ENCODE assay signal across 19 cellular contexts in genomic region chr10:109982123-109982522, GRCh38. TPM values are rescaled to one million over a fixed set of nuclear protein-coding genes. Genes with fewer than 3 reads are reported as not detected.
DNase-seq lines count a peak whose midpoint lies in the region; ATAC-seq and TF ChIP-seq lines count a peak whose summit lies in the region.
"Had no signal": no experiment of that assay in that cellular context is flagged by ENCODE, and none has a peak within 500 bp of the region (broad histone marks: within the 10 kb centered on the region; RNA-seq: fewer than 3 reads in every experiment).

No MANE protein-coding gene starts in this region.

- H3K27ac Mint-ChIP-seq in natural killer cell = no peak overlapping the region
- H3K27ac Mint-ChIP-seq in type B pancreatic cell = no peak overlapping the region
- H3K27ac Mint-ChIP-seq: activated naive CD8-positive, alpha-beta T cell treated with anti-CD3 and anti-CD28 coated beads for 36 hours; CD4-positive, CD25-positive, alpha-beta regulatory T cell; T-helper 17 cell had no signal

- ATAC-seq in Right ventricle myocardium inferior (peak; percentile 87), heart right ventricle (peak in 7 of 8 donors; percentile 61 to 85 (median 74)), aorta (ENCODE audit: low FRiP score) (peak; percentile 77), natural killer cell (no peak), HG03159 (IDR thresholded peaks at IDR 0.05; ENCODE audit: unreplicated experiment) (no peak)
- ATAC-seq: esophagus mucosa, T-helper 17 cell had no signal

- intact Hi-C loops in Right ventricle myocardium inferior (cut with DNase I) = no loop called here
- intact Hi-C loops in cardiac septum (cut with DNase I) = no loop called here
- intact Hi-C loops in heart right ventricle (cut with DNase I) = no loop called here
- intact Hi-C loops in aorta (cut with DNase I) = loop anchor here in 1 of 2 donors (5.0 kb wide), 1 partner anchor 85 kb away; no protein-coding TSS in a partner anchor
- intact Hi-C loops in natural killer cell (cut with micrococcal nuclease) = no loop called here

- H2AFZ ChIP-seq in neuron (ENCODE audit: low read depth, low read length) = peak overlapping the region; percentile 32

- TF ChIP-seq CTCF in heart right ventricle (IDR thresholded peaks at IDR 0.05) (no peak), natural killer cell (IDR thresholded peaks at IDR 0.05) (no peak), type B pancreatic cell (conservative IDR thresholded peaks at IDR 0.05) (no peak)

- H3K36me3 ChIP-seq in heart right ventricle = no peaks in the 10 kb centered on the region
- H3K36me3 ChIP-seq in neuron (ENCODE audit: insufficient read depth, low read length) = no peaks in the 10 kb centered on the region
- no peaks in the 10 kb centered on the region for H3K36me3 ChIP-seq in aorta (ENCODE audit: control insufficient read depth in 1 of 2, insufficient read depth in 2 of 2, low read length in 1 of 2)
- H3K36me3 ChIP-seq: prostate gland had no signal

- 67 to 81% methylated on average over 3 of the region's 3 CpGs for WGBS in heart right ventricle, 2 donors
- WGBS in aorta, 2 donors = 16 to 25% methylated on average over 3 of the region's 3 CpGs

- H3K27me3 ChIP-seq in heart right ventricle = no peaks in the 10 kb centered on the region
- no peaks in the 10 kb centered on the region for H3K27me3 ChIP-seq in neuron (ENCODE audit: insufficient read depth, low read length)
- H3K27me3 ChIP-seq in aorta (ENCODE audit: control insufficient read depth in 1 of 2, insufficient read depth in 2 of 2, low read length in 1 of 2) = no peaks in the 10 kb centered on the region

- H3K27ac ChIP-seq in heart right ventricle (peak overlapping the region in 6 of 10 donors; percentile 2 to 70 (median 32)), aorta (ENCODE audit: low read depth in 1 of 2, low read length in 2 of 2) (no peak overlapping the region)
- H3K27ac ChIP-seq: prostate gland had no signal

- H3K9me3 Mint-ChIP-seq in natural killer cell (no peaks in the 10 kb centered on the region), type B pancreatic cell (peaks cover 11% of the 10 kb centered on the region)

- H3K9me3 ChIP-seq in heart right ventricle (peaks cover 0 to 7% (median 0%) of the 10 kb centered on the region in 11 donors), neuron (ENCODE audit: low read length) (peaks cover 2% of the 10 kb centered on the region), aorta (ENCODE audit: control insufficient read depth, low read length) (no peaks in the 10 kb centered on the region)
- H3K9me3 ChIP-seq: prostate gland had no signal

- H3K4me1 ChIP-seq in heart right ventricle (peaks cover 0 to 45% (median 9%) of the 10 kb centered on the region in 9 donors), neuron (ENCODE audit: insufficient read depth, low read length) (peaks cover 19% of the 10 kb centered on the region), aorta (ENCODE audit: control insufficient read depth in 1 of 2, insufficient read depth in 2 of 2, low read length in 2 of 2) (peaks cover 5% of the 10 kb centered on the region in 2 donors)
- H3K4me1 ChIP-seq: prostate gland had no signal

- H3K4me3 ChIP-seq in heart right ventricle (peak overlapping the region in 1 of 10 donors; percentile 16), neuron (ENCODE audit: low read length) (no peak overlapping the region), aorta (ENCODE audit: low read length in 2 of 2) (no peak overlapping the region)
- H3K4me3 ChIP-seq: prostate gland had no signal

- no peaks in the 10 kb centered on the region for H3K36me3 Mint-ChIP-seq in natural killer cell
- H3K36me3 Mint-ChIP-seq in type B pancreatic cell = peaks cover 4% of the 10 kb centered on the region
- H3K36me3 Mint-ChIP-seq: CD4-positive, CD25-positive, alpha-beta regulatory T cell had no signal

- H3K4me1 Mint-ChIP-seq in natural killer cell = no peaks in the 10 kb centered on the region
- peaks cover 29% of the 10 kb centered on the region for H3K4me1 Mint-ChIP-seq in type B pancreatic cell (ENCODE audit: unreplicated experiment)

- DNase-seq in Right ventricle myocardium inferior (ENCODE audit: missing footprints) = no peak
- no peak for DNase-seq in cardiac septum (ENCODE audit: low spot score)
- peak in 1 of 2 donors; percentile 20 for DNase-seq in heart right ventricle
- DNase-seq in aorta = no peak
- DNase-seq in natural killer cell = no peak
- no peak for DNase-seq in type B pancreatic cell (ENCODE audit: extremely low spot score, unreplicated experiment)
- DNase-seq: activated CD4-positive, alpha-beta T cell treated with anti-CD3 and anti-CD28 coated beads for 48 hours; activated naive CD8-positive, alpha-beta T cell treated with anti-CD3 and anti-CD28 coated beads for 36 hours; activated T-cell treated with anti-CD3 and anti-CD28 coated beads, Interleukin-2, amount 50 U/mL, for 1 hour; CD4-positive, CD25-positive, alpha-beta regulatory T cell; NCI-H2081; NCI-H69; RPMI8226; stimulated activated CD4-positive, alpha-beta T cell treated with anti-CD3 and anti-CD28 coated beads, Interleukin-1b, Interleukin-23, amount 100 ng/mL, for 48 hours; T-helper 17 cell had no signal

- H3K27me3 Mint-ChIP-seq in natural killer cell (ENCODE audit: low read depth in 2 of 2) = peaks cover 3 to 16% of the 10 kb centered on the region in 2 donors
- peaks cover 3% of the 10 kb centered on the region for H3K27me3 Mint-ChIP-seq in type B pancreatic cell
- H3K27me3 Mint-ChIP-seq: activated naive CD8-positive, alpha-beta T cell treated with anti-CD3 and anti-CD28 coated beads for 36 hours had no signal

- H3K4me3 Mint-ChIP-seq in natural killer cell = no peak overlapping the region
- H3K4me3 Mint-ChIP-seq in type B pancreatic cell = no peak overlapping the region
- H3K4me3 Mint-ChIP-seq: activated naive CD8-positive, alpha-beta T cell treated with anti-CD3 and anti-CD28 coated beads for 36 hours; CD4-positive, CD25-positive, alpha-beta regulatory T cell; T-helper 17 cell had no signal

RNA-seq across cellular contexts. Expression of gene ADD3, which starts 25.7 kb away (rescaled TPM):
- 121 TPM for total RNA-seq in Right ventricle myocardium inferior
- 77.2 TPM for total RNA-seq in cardiac septum
- total RNA-seq in heart right ventricle = 100 to 1,000 TPM in 2 of 10 donors, 10 to 100 TPM in 8; 62.5 to 106 (median 89.5) TPM
- 10 to 100 TPM; 28.0 to 63.2 TPM for polyA plus RNA-seq in heart right ventricle
- total RNA-seq in aorta = 100 to 1,000 TPM in 1 of 2 donors, 10 to 100 TPM in 1; 80.9 to 197 TPM
- polyA plus RNA-seq in aorta = 100 to 1,000 TPM in 1 of 2 donors, 10 to 100 TPM in 1; 41.1 to 132 TPM
- total RNA-seq in natural killer cell = 100 to 1,000 TPM; 341 to 437 (median 344) TPM
- total RNA-seq in type B pancreatic cell (ENCODE audit: low replicate concordance) = 140 and 183 TPM in 2 replicates

RNA-seq across cellular contexts. Expression of gene XPNPEP1, which starts 58.8 kb away (rescaled TPM):
- total RNA-seq in Right ventricle myocardium inferior (43.6 TPM), cardiac septum (43.5 TPM), heart right ventricle (10 to 100 TPM; 35.8 to 51.6 (median 43.5) TPM), aorta (10 to 100 TPM; 47.5 to 68.9 TPM), natural killer cell (100 to 1,000 TPM; 102 to 118 (median 106) TPM), type B pancreatic cell (ENCODE audit: low replicate concordance) (50.1 and 76.6 TPM in 2 replicates)
- polyA plus RNA-seq in heart right ventricle (10 to 100 TPM; 15.9 to 33.2 TPM), aorta (10 to 100 TPM; 28.4 to 38.9 TPM)

Comparison
In these comparisons a context has a peak if more than half of its experiments do, and no peak if none do; other contexts are left out.
1. ATAC-seq: peak in Right ventricle myocardium inferior (single experiment), heart right ventricle (7 of 8) and aorta (single experiment); none in natural killer cell (0 of 3) and HG03159 (single experiment).
2. H3K27ac ChIP-seq: peak in heart right ventricle (6 of 10); none in aorta (0 of 2).